Comparison of ENCODE assay signal across 1 cellular context in the genomic region with DNA sequence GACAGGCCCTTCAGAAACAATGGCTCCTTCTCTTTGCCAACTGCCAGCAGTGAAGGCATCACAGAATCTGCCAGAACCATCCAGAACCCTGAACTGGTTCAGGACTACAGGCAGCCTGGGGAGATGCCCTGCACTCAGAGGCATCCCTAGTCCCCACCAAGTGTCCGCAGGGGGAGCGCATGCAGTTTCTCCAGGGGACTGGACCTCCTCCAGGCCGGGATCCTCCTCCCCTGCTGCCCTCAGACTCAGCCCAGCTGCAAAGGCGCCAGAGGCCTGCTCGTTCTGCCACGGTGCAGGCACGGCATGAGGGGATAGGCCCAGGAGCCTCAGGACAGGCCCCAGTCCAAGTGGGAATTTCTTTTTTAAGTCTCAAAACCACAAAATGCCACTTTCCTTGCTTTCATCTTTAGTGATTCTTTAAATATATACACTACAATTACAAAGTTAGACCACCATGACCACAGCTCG.
TF ChIP-seq lines count a peak whose summit lies in the region.

No MANE protein-coding gene starts in this region.

TF ChIP-seq in IMR-90, 13 proteins besides CTCF, POLR2A, EP300 and RAD21:
- TF ChIP-seq RFX5 (IDR thresholded peaks at IDR 0.05; ENCODE audit: low read depth, low read length) (no peak), MAZ (IDR thresholded peaks at IDR 0.05; ENCODE audit: borderline replicate concordance, low read depth, low read length) (no peak), CHD1 (IDR thresholded peaks at IDR 0.05; ENCODE audit: low read depth, low read length) (no peak), RCOR1 (IDR thresholded peaks at IDR 0.05; ENCODE audit: insufficient replicate concordance, low read length) (no peak), SMC3 (IDR thresholded peaks at IDR 0.05; ENCODE audit: low read depth, low read length) (no peak), CEBPB (IDR thresholded peaks at IDR 0.05; ENCODE audit: low read depth, low read length) (no peak), NFE2L2 (IDR thresholded peaks at IDR 0.05; ENCODE audit: low read depth, low read length) (no peak), MAFK (IDR thresholded peaks at IDR 0.05; ENCODE audit: low read depth, low read length) (no peak), BHLHE40 (IDR thresholded peaks at IDR 0.05; ENCODE audit: low read depth, low read length) (no peak), FOS (IDR thresholded peaks at IDR 0.05; ENCODE audit: low read depth, low read length) (no peak), MXI1 (IDR thresholded peaks at IDR 0.05; ENCODE audit: borderline replicate concordance, low read depth, low read length) (no peak)
- TF ChIP-seq, protein P1, sequence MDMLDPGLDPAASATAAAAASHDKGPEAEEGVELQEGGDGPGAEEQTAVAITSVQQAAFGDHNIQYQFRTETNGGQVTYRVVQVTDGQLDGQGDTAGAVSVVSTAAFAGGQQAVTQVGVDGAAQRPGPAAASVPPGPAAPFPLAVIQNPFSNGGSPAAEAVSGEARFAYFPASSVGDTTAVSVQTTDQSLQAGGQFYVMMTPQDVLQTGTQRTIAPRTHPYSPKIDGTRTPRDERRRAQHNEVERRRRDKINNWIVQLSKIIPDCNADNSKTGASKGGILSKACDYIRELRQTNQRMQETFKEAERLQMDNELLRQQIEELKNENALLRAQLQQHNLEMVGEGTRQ (IDR thresholded peaks at IDR 0.05; ENCODE audit: low read depth, low read length): no peak
- TF ChIP-seq, protein P2, sequence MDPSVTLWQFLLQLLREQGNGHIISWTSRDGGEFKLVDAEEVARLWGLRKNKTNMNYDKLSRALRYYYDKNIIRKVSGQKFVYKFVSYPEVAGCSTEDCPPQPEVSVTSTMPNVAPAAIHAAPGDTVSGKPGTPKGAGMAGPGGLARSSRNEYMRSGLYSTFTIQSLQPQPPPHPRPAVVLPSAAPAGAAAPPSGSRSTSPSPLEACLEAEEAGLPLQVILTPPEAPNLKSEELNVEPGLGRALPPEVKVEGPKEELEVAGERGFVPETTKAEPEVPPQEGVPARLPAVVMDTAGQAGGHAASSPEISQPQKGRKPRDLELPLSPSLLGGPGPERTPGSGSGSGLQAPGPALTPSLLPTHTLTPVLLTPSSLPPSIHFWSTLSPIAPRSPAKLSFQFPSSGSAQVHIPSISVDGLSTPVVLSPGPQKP (IDR thresholded peaks at IDR 0.05; ENCODE audit: borderline replicate concordance, low read depth, low read length): no peak
TF ChIP-seq in IMR-90: peak in this region for 0.
